Comparison of ENCODE assay signal across 8 cellular contexts in genomic region chr17:30719131-30719973, GRCh38.
A peak's percentile ranks its signal among the peaks of the same experiment; 100 is the strongest.
DNase-seq lines count a peak whose midpoint lies in the region; ATAC-seq, FAIRE-seq and TF ChIP-seq lines count a peak whose summit lies in the region.
"Not testable (repeated sequence)": the region's sequence is repeated elsewhere in the genome, so short reads cannot be mapped to it uniquely, and the experiment has no call there.

No MANE protein-coding gene starts in this region.

- not testable (repeated sequence) for H3K4me1 Mint-ChIP-seq in activated T-helper 2 cell treated with anti-CD3 and anti-CD28 coated beads, Interferon-gamma antibody, Interleukin-2, Interleukin-4, amounts not matched to agents 10 μg/mL and 5 μg/mL and 100 μg/mL, durations not matched to agents 14 hours and 24 hours and 36 hours (ENCODE audit: low read depth)

- not testable (repeated sequence) for H3K4me1 ChIP-seq in lower lobe of right lung

- intact Hi-C loops in activated T-helper 2 cell treated with anti-CD3 and anti-CD28 coated beads, Interferon-gamma antibody, Interleukin-2, Interleukin-4, amounts not matched to agents 10 μg/mL and 5 μg/mL and 100 μg/mL, durations not matched to agents 14 hours and 24 hours and 36 hours (cut with micrococcal nuclease): loop anchor here (10.0 kb wide), 1 partner anchor 245 kb away; the partner anchor contains the start of gene GOSR1
- intact Hi-C loops in lower lobe of right lung (cut with DNase I): not testable (repeated sequence)

- not testable (repeated sequence) for H3K36me3 Mint-ChIP-seq in activated T-helper 2 cell treated with anti-CD3 and anti-CD28 coated beads, Interferon-gamma antibody, Interleukin-2, Interleukin-4, amounts not matched to agents 10 μg/mL and 5 μg/mL and 100 μg/mL, durations not matched to agents 14 hours and 24 hours and 36 hours (ENCODE audit: low read depth)

- ATAC-seq in lower lobe of right lung: peak; percentile 57 to 63

- H3K27me3 Mint-ChIP-seq in activated T-helper 2 cell treated with anti-CD3 and anti-CD28 coated beads, Interferon-gamma antibody, Interleukin-2, Interleukin-4, amounts not matched to agents 10 μg/mL and 5 μg/mL and 100 μg/mL, durations not matched to agents 14 hours and 24 hours and 36 hours (ENCODE audit: low read depth): not testable (repeated sequence)

- H3K27me3 ChIP-seq in lower lobe of right lung (ENCODE audit: low read depth): not testable (repeated sequence)

- not testable (repeated sequence) for H3K9me3 ChIP-seq in lower lobe of right lung

- peak; percentile 58 for FAIRE-seq in GM18507 (lab: Jason Lieb, UNC)

- H3K4me3 ChIP-seq in epithelial cell of esophagus (ENCODE audit: low read length); lower lobe of right lung: not testable (repeated sequence)

- H3K27ac Mint-ChIP-seq in activated T-helper 2 cell treated with anti-CD3 and anti-CD28 coated beads, Interferon-gamma antibody, Interleukin-2, Interleukin-4, amounts not matched to agents 10 μg/mL and 5 μg/mL and 100 μg/mL, durations not matched to agents 14 hours and 24 hours and 36 hours: not testable (repeated sequence)

- DNase-seq in A172 (ENCODE audit: low spot score): peak; percentile 40
- not testable (repeated sequence) for DNase-seq in GM18507 (ENCODE audit: extremely low spot score, insufficient read length, low read depth)
- peak; percentile 33 for DNase-seq in NCI-H2196 (lab: John Stamatoyannopoulos, UW; ENCODE audit: unreplicated experiment)
- peak; percentile 85 for DNase-seq in T-helper 9 cell
- DNase-seq in activated T-helper 2 cell treated with anti-CD3 and anti-CD28 coated beads, Interferon-gamma antibody, Interleukin-2, Interleukin-4, amounts not matched to agents 10 μg/mL and 5 μg/mL and 100 μg/mL, durations not matched to agents 14 hours and 24 hours and 36 hours (ENCODE audit: low spot score): peak; percentile 67
- peak; percentile 68 for DNase-seq in epithelial cell of esophagus (ENCODE audit: low read depth)
- peak; percentile 80 for DNase-seq in lower lobe of right lung
- DNase-seq in stimulated activated CD4-positive, alpha-beta T cell treated with anti-CD3 and anti-CD28 coated beads, Interleukin-1b, Interleukin-23, amount 100 ng/mL, for 4 hours (ENCODE audit: low read depth in 2 of 2): peak; percentile 75 to 78

- peak; percentile 68 for TF ChIP-seq CTCF in epithelial cell of esophagus (IDR thresholded peaks at IDR 0.05; ENCODE audit: insufficient read depth, low read depth, low read length, missing control alignments)
- peak; percentile 63 for TF ChIP-seq CTCF in lower lobe of right lung (IDR thresholded peaks at IDR 0.05)

- not testable (repeated sequence) for H3K36me3 ChIP-seq in lower lobe of right lung

- H3K9me3 Mint-ChIP-seq in activated T-helper 2 cell treated with anti-CD3 and anti-CD28 coated beads, Interferon-gamma antibody, Interleukin-2, Interleukin-4, amounts not matched to agents 10 μg/mL and 5 μg/mL and 100 μg/mL, durations not matched to agents 14 hours and 24 hours and 36 hours: not testable (repeated sequence)

- H3K4me3 Mint-ChIP-seq in activated T-helper 2 cell treated with anti-CD3 and anti-CD28 coated beads, Interferon-gamma antibody, Interleukin-2, Interleukin-4, amounts not matched to agents 10 μg/mL and 5 μg/mL and 100 μg/mL, durations not matched to agents 14 hours and 24 hours and 36 hours (ENCODE audit: low read depth): peak overlapping the region; percentile 26

- not testable (repeated sequence) for H3K27ac ChIP-seq in lower lobe of right lung
